In genomic region chrY:7085606-7086005, GRCh38 we compare ENCODE assay signal across 8 cellular contexts.
DNase-seq lines count a peak whose midpoint lies in the region; ATAC-seq and TF ChIP-seq lines count a peak whose summit lies in the region.

No MANE protein-coding gene starts in this region.

- no peak overlapping the region for H3K4me3 Mint-ChIP-seq in activated CD4-positive, alpha-beta T cell treated with anti-CD3 and anti-CD28 coated beads, Interleukin-2, amount 10 ng/mL, durations not matched to agents 7 days and 5 days
- no peak overlapping the region for H3K4me3 Mint-ChIP-seq in stimulated activated naive CD8-positive, alpha-beta T cell treated with anti-CD3 and anti-CD28 coated beads, Interleukin-15, amount 100 ng/mL, for 72 hours

- peaks cover 19% of the 10 kb centered on the region for H3K4me1 Mint-ChIP-seq in activated CD4-positive, alpha-beta T cell treated with anti-CD3 and anti-CD28 coated beads, Interleukin-2, amount 10 ng/mL, durations not matched to agents 7 days and 5 days
- H3K4me1 Mint-ChIP-seq in stimulated activated naive CD8-positive, alpha-beta T cell treated with anti-CD3 and anti-CD28 coated beads, Interleukin-15, amount 100 ng/mL, for 72 hours, result peaks cover 11% of the 10 kb centered on the region

- CTCF ChIA-PET in activated CD4-positive, alpha-beta T cell treated with anti-CD3 and anti-CD28 coated beads, Interleukin-2, amount 10 ng/mL, durations not matched to agents 7 days and 5 days (lab: Charles Lee), result no interaction called here

- H3K27me3 Mint-ChIP-seq in activated CD4-positive, alpha-beta T cell treated with anti-CD3 and anti-CD28 coated beads, Interleukin-2, amount 10 ng/mL, durations not matched to agents 7 days and 5 days, result no peaks in the 10 kb centered on the region
- no peaks in the 10 kb centered on the region for H3K27me3 Mint-ChIP-seq in stimulated activated naive CD8-positive, alpha-beta T cell treated with anti-CD3 and anti-CD28 coated beads, Interleukin-15, amount 100 ng/mL, for 72 hours

- DNase-seq in activated CD4-positive, alpha-beta T cell treated with anti-CD3 and anti-CD28 coated beads, Interleukin-2, amount 10 ng/mL, durations not matched to agents 7 days and 5 days, result peak; percentile 80
- DNase-seq in left ventricle myocardium superior, result peak; percentile 81
- DNase-seq in stimulated activated naive CD8-positive, alpha-beta T cell treated with anti-CD3 and anti-CD28 coated beads, Interleukin-15, amount 100 ng/mL, for 72 hours, result peak; percentile 59 to 82

- no peaks in the 10 kb centered on the region for H3K36me3 Mint-ChIP-seq in activated CD4-positive, alpha-beta T cell treated with anti-CD3 and anti-CD28 coated beads, Interleukin-2, amount 10 ng/mL, durations not matched to agents 7 days and 5 days (ENCODE audit: low read depth)

- ATAC-seq in HG03469 (IDR thresholded peaks at IDR 0.05; ENCODE audit: unreplicated experiment) (peak; percentile 95), left ventricle myocardium superior (peak; percentile 73), HG02970 (IDR thresholded peaks at IDR 0.05; ENCODE audit: low FRiP score, unreplicated experiment) (no peak), HG02852 (IDR thresholded peaks at IDR 0.05; ENCODE audit: unreplicated experiment) (no peak), GM18861 (IDR thresholded peaks at IDR 0.05; ENCODE audit: unreplicated experiment) (no peak)
- ATAC-seq in stimulated activated naive CD8-positive, alpha-beta T cell treated with anti-CD3 and anti-CD28 coated beads, Interleukin-15, amount 100 ng/mL, for 72 hours, result peak; percentile 91

- peak overlapping the region; percentile 71 for H3K27ac Mint-ChIP-seq in activated CD4-positive, alpha-beta T cell treated with anti-CD3 and anti-CD28 coated beads, Interleukin-2, amount 10 ng/mL, durations not matched to agents 7 days and 5 days
- no peak overlapping the region for H3K27ac Mint-ChIP-seq in stimulated activated naive CD8-positive, alpha-beta T cell treated with anti-CD3 and anti-CD28 coated beads, Interleukin-15, amount 100 ng/mL, for 72 hours

- TF ChIP-seq CTCF in GM12872 (IDR thresholded peaks at IDR 0.05; ENCODE audit: insufficient read depth, low read depth, low read length), result peak; percentile 70

- intact Hi-C loops in left ventricle myocardium superior (cut with micrococcal nuclease), result loop anchor here (5.0 kb wide), 1 partner anchor 123 kb away; no protein-coding TSS in a partner anchor

- H3K9me3 Mint-ChIP-seq in activated CD4-positive, alpha-beta T cell treated with anti-CD3 and anti-CD28 coated beads, Interleukin-2, amount 10 ng/mL, durations not matched to agents 7 days and 5 days, result no peaks in the 10 kb centered on the region
- no peaks in the 10 kb centered on the region for H3K9me3 Mint-ChIP-seq in stimulated activated naive CD8-positive, alpha-beta T cell treated with anti-CD3 and anti-CD28 coated beads, Interleukin-15, amount 100 ng/mL, for 72 hours

- POLR2A ChIA-PET in activated CD4-positive, alpha-beta T cell treated with anti-CD3 and anti-CD28 coated beads, Interleukin-2, amount 10 ng/mL, durations not matched to agents 7 days and 5 days (lab: Charles Lee), result no interaction called here

Comparison
In these comparisons a context has a peak if more than half of its experiments do, and no peak if none do; other contexts are left out.
1. ATAC-seq: peak in HG03469 (single experiment), left ventricle myocardium superior (single experiment) and stimulated activated naive CD8-positive, alpha-beta T cell treated with anti-CD3 and anti-CD28 coated beads, Interleukin-15, amount 100 ng/mL, for 72 hours (single experiment); none in HG02970 (single experiment), HG02852 (single experiment) and GM18861 (single experiment).
2. Peak in every context shown above with its lines, with median percentiles within 50 percentile points of each other: DNase-seq.